Comparison of ENCODE assay signal across 10 cellular contexts in genomic region chr3:53196575-53197407, GRCh38.
DNase-seq lines count a peak whose midpoint lies in the region; ATAC-seq and TF ChIP-seq lines count a peak whose summit lies in the region.
"Had no signal": no experiment of that assay in that cellular context is flagged by ENCODE, and none has a peak within 500 bp of the region (broad histone marks: within the 10 kb centered on the region; RNA-seq: fewer than 3 reads in every experiment).

No MANE protein-coding gene starts in this region.

- no peaks in the 10 kb centered on the region for H3K36me3 Mint-ChIP-seq in activated naive CD4-positive, alpha-beta T cell treated with anti-CD3 and anti-CD28 coated beads, Interleukin-2, amount 50 U/mL, for 24 hours

- ATAC-seq in GM21390 (IDR thresholded peaks at IDR 0.05; ENCODE audit: unreplicated experiment): no peak

- H3K27me3 ChIP-seq in neutrophil: no peaks in the 10 kb centered on the region

- H3K9me3 ChIP-seq in neutrophil: no peaks in the 10 kb centered on the region

- no peaks in the 10 kb centered on the region for H3K9me3 Mint-ChIP-seq in activated naive CD4-positive, alpha-beta T cell treated with anti-CD3 and anti-CD28 coated beads, Interleukin-2, amount 50 U/mL, for 24 hours
- H3K9me3 Mint-ChIP-seq: CD8-positive, alpha-beta memory T cell had no signal

- peaks cover 79% of the 10 kb centered on the region for H3K36me3 ChIP-seq in neutrophil

- H3K27ac Mint-ChIP-seq in activated naive CD4-positive, alpha-beta T cell treated with anti-CD3 and anti-CD28 coated beads, Interleukin-2, amount 50 U/mL, for 24 hours: peak overlapping the region; percentile 11

- peaks cover 4% of the 10 kb centered on the region for H3K4me1 Mint-ChIP-seq in activated naive CD4-positive, alpha-beta T cell treated with anti-CD3 and anti-CD28 coated beads, Interleukin-2, amount 50 U/mL, for 24 hours

- H3K27me3 Mint-ChIP-seq in activated naive CD4-positive, alpha-beta T cell treated with anti-CD3 and anti-CD28 coated beads, Interleukin-2, amount 50 U/mL, for 24 hours: no peaks in the 10 kb centered on the region

- DNase-seq in activated T-cell treated with anti-CD3 and anti-CD28 coated beads for 48 hours (ENCODE audit: low read depth) (peak; percentile 45), activated T-cell treated with anti-CD3 and anti-CD28 coated beads for 4 hours (no peak), NCI-H82 (lab: John Stamatoyannopoulos, UW) (peak; percentile 93), DMS53 treated with DMSO at 0.1 percent for 48 hours (lab: John Stamatoyannopoulos, UW; ENCODE audit: unreplicated experiment) (no peak), superior temporal gyrus (ENCODE audit: extremely low spot score) (no peak)

- H3K4me3 Mint-ChIP-seq in activated naive CD4-positive, alpha-beta T cell treated with anti-CD3 and anti-CD28 coated beads, Interleukin-2, amount 50 U/mL, for 24 hours: no peak overlapping the region
- H3K4me3 Mint-ChIP-seq: CD8-positive, alpha-beta memory T cell had no signal

- H3K27ac ChIP-seq in neutrophil: peak overlapping the region; percentile 70
- H3K27ac ChIP-seq: skin epidermis had no signal

- H3K4me1 ChIP-seq in neutrophil (ENCODE audit: control insufficient read depth in 1 of 2, insufficient read depth in 1 of 2, low read depth in 1 of 2, low read length in 1 of 2): peaks cover 19 to 26% of the 10 kb centered on the region in 2 experiments

- peak overlapping the region in 1 of 2 experiments; percentile 27 for H3K4me3 ChIP-seq in neutrophil (ENCODE audit: low read depth in 1 of 2, low read length in 1 of 2)
- H3K4me3 ChIP-seq: skin epidermis had no signal

- no peak for TF ChIP-seq CTCF in neutrophil (IDR thresholded peaks at IDR 0.05)

Comparison
In these comparisons a context has a peak if more than half of its experiments do, and no peak if none do; other contexts are left out.
1. DNase-seq: peak in activated T-cell treated with anti-CD3 and anti-CD28 coated beads for 48 hours (single experiment) and NCI-H82 (single experiment); none in activated T-cell treated with anti-CD3 and anti-CD28 coated beads for 4 hours (single experiment), DMS53 treated with DMSO at 0.1 percent for 48 hours (single experiment) and superior temporal gyrus (single experiment).